8 cellular contexts compared by ENCODE assay signal in genomic region chr17:17836818-17837379, GRCh38. TPM values are rescaled to one million over a fixed set of nuclear protein-coding genes. Genes with fewer than 3 reads are reported as not detected.
DNase-seq lines count a peak whose midpoint lies in the region; ATAC-seq, FAIRE-seq and TF ChIP-seq lines count a peak whose summit lies in the region.

SREBF1 (minus strand) TSS chr17:17836986; CDS start chr17:17836817, 169 bp downstream.

- peak; percentile 30 for ATAC-seq in GM19463 (IDR thresholded peaks at IDR 0.05; ENCODE audit: unreplicated experiment)

- H2AFZ ChIP-seq in keratinocyte (ENCODE audit: control insufficient read depth, low read length), result peak within 1 kb of the TSS; percentile 26

- H3K9ac ChIP-seq in keratinocyte (ENCODE audit: control insufficient read depth, extremely low read depth, insufficient read depth, low read length), result peak within 1 kb of the TSS; percentile 96

- no peaks in the 10 kb centered on the region for H3K9me3 ChIP-seq in keratinocyte (ENCODE audit: control insufficient read depth, low read depth, low read length)

- dilution Hi-C loops in keratinocyte (cut with MboI; ENCODE audit: extremely low pct_ligation_motif_present, low sequenced_read_pairs), result no loop called here

- TF ChIP-seq CTCF in D721Med (IDR thresholded peaks at IDR 0.05; ENCODE audit: insufficient read depth, missing control alignments), result no peak
- no peak for TF ChIP-seq CTCF in keratinocyte (optimal IDR thresholded peaks at IDR 0.05 in 1 of 3, IDR thresholded peaks at IDR 0.05 in 1 of 3, conservative IDR thresholded peaks at IDR 0.05 in 1 of 3; ENCODE audit: extremely low read depth in 1 of 3, insufficient read depth in 2 of 3, low read length in 3 of 3)

- peak within 1 kb of the TSS; percentile 87 for H3K4me2 ChIP-seq in keratinocyte (ENCODE audit: control insufficient read depth, extremely low read depth, insufficient read depth, low read depth, low read length)

- peaks cover 59% of the 10 kb centered on the region for H3K4me1 ChIP-seq in keratinocyte (ENCODE audit: control insufficient read depth, extremely low read depth, insufficient read depth, low read length)

- peak; percentile 88 for DNase-seq in D721Med (ENCODE audit: insufficient read length, low spot score)
- DNase-seq in HT-29 (ENCODE audit: low spot score), result peak; percentile 60
- DNase-seq in UCSD-AML1 (lab: John Stamatoyannopoulos, UW; ENCODE audit: unreplicated experiment), result peak; percentile 79
- peak; percentile 54 for DNase-seq in central memory CD4-positive, alpha-beta T cell
- DNase-seq in keratinocyte (ENCODE audit: low read depth, low spot score), result no peak
- DNase-seq in stimulated activated CD4-positive, alpha-beta T cell treated with anti-CD3 and anti-CD28 coated beads, Interleukin-15, amount 100 ng/mL, for 24 hours, result peak; percentile 80
- DNase-seq in NCI-H1092 (lab: John Stamatoyannopoulos, UW), result no peak

- H3K36me3 ChIP-seq in keratinocyte (ENCODE audit: control insufficient read depth in 2 of 2, extremely low read depth in 1 of 2, insufficient read depth in 2 of 2, low read length in 2 of 2), result peaks cover 9 to 21% of the 10 kb centered on the region in 2 experiments

- peaks cover 45% of the 10 kb centered on the region for H3K79me2 ChIP-seq in keratinocyte (ENCODE audit: control insufficient read depth, insufficient read depth, low read length)

- H3K27ac ChIP-seq in keratinocyte (ENCODE audit: control insufficient read depth, insufficient read depth, low read length), result peak within 1 kb of the TSS; percentile 98

- FAIRE-seq in D721Med (lab: Jason Lieb, UNC) (no peak), keratinocyte (lab: Jason Lieb, UNC) (no peak)

- H3K27me3 ChIP-seq in keratinocyte (ENCODE audit: control insufficient read depth, extremely low read depth, insufficient read depth, low read length), result no peaks in the 10 kb centered on the region

- H3K9me1 ChIP-seq in keratinocyte (ENCODE audit: control insufficient read depth, extremely low read depth, insufficient read depth, low read length), result peaks cover 3% of the 10 kb centered on the region

- peak within 1 kb of the TSS; percentile 67 to 90 (median 78) for H3K4me3 ChIP-seq in keratinocyte (ENCODE audit: control insufficient read depth in 2 of 3, extremely low read depth in 1 of 3, insufficient read depth in 2 of 3, low read depth in 1 of 3, low read length in 3 of 3)

- H4K20me1 ChIP-seq in keratinocyte (ENCODE audit: control insufficient read depth, extremely low read depth, insufficient read depth, low read length), result peaks cover 15% of the 10 kb centered on the region

RNA-seq across cellular contexts. Expression of gene SREBF1, which starts in this region (rescaled TPM):
- total RNA-seq in HT-29 (2014; rRNA removed; shearing (Covaris generic)), result 296 and 304 TPM in 2 replicates
- polyA plus RNA-seq in keratinocyte, result 51.7 to 62.3 TPM (median 59.8 TPM) in 3 replicates
- 141 TPM for polyA plus RNA-seq in keratinocyte (2011; ENCODE audit: low read depth)
- 13.1 and 22.9 TPM in 2 replicates for polyA plus RNA-seq in keratinocyte (2011; cell fraction: cytosol; rRNA removed)
- 193 and 230 TPM in 2 replicates for polyA plus RNA-seq in keratinocyte (2011; cell fraction: nucleus; rRNA removed)
- polyA plus RNA-seq in keratinocyte (2012; ENCODE audit: low replicate concordance), result 58.4 and 115 TPM in 2 replicates
- polyA minus RNA-seq in keratinocyte, result 92.2 to 212 TPM (median 99.5 TPM) in 3 replicates
- polyA minus RNA-seq in keratinocyte (2011; cell fraction: cytosol; rRNA and poly(A)+ RNA removed), result 158 TPM
- 274 and 384 TPM in 2 replicates for polyA minus RNA-seq in keratinocyte (2011; cell fraction: nucleus; rRNA and poly(A)+ RNA removed)

Comparison
In these comparisons a context has a peak if more than half of its experiments do, and no peak if none do; other contexts are left out.
1. DNase-seq: peak in D721Med (single experiment), HT-29 (single experiment), UCSD-AML1 (single experiment), central memory CD4-positive, alpha-beta T cell (single experiment) and stimulated activated CD4-positive, alpha-beta T cell treated with anti-CD3 and anti-CD28 coated beads, Interleukin-15, amount 100 ng/mL, for 24 hours (single experiment); none in keratinocyte (single experiment) and NCI-H1092 (single experiment).